22 cellular contexts compared by ENCODE assay signal in the genomic region with DNA sequence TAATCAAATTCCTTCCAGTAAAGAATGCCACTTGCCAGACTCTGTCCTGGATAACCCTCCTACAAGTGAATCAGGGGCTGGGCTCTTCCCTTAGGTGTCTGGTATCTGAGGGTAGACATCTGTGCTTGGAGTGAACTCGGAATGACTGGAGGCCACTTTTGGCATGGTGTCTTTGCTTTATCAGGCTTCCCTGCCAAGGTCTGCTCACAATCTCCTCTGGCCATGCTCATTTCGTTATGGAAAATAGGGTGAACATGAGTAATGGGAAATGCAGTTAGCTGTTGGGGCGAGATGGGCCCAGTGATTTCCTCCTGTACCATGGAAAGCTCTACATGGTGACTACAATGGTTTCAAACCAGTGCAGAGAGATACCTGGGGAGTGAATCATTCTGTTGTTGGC.
"Had no signal": no experiment of that assay in that cellular context is flagged by ENCODE, and none has a peak within 500 bp of the region (broad histone marks: within the 10 kb centered on the region; RNA-seq: fewer than 3 reads in every experiment).

No MANE protein-coding gene starts in this region.

- ATAC-seq: HepG2, T-cell had no signal

- H3K9me3 ChIP-seq: SK-N-SH had no signal

- DNase-seq: IMR-90, Kasumi-1, MM.1S, NCI-H1092 treated with DMSO at 0.1 percent for 48 hours, NCI-H1436, NCI-H187, NCI-H2029, NCI-H2081 treated with DMSO at 0.1 percent for 48 hours, NCI-H2171, NCI-H226, NCI-H446, NCI-H510A, NCI-H524 treated with DMSO at 0.1 percent for 48 hours, NCI-H82, RPMI8226, SHP77, SK-N-SH, SW 1271, T-cell had no signal

- H3K27ac ChIP-seq: KMS-11 had no signal

- H3K4me2 ChIP-seq: KMS-11, SK-N-SH had no signal

- FAIRE-seq: HepG2, RCC 7860 had no signal
